8 cellular contexts compared by ENCODE assay signal in the genomic region with DNA sequence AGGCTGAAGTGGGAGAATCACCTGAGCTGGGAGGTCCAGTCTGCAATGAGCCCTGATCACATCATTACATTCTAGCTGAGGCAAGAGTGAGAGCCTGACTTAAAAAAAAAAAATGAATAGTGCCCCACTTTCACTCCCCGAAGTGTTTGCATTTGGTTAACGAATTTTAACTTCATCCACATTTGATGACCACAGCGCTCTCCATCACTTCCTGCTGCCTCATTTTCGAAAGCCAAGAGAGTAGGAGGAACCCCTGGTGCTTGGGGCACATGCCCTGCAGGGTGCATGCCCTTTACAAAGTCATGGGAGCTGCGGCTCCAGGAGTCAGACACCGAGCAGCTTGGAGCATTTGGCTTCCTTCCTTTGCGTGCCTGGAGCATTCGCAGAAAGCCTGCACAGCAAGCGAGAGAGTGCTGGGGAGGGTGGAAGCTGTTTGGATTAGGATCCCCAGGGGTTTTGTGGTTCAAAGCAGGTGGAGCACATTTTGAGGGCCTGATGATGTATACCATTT.
DNase-seq lines count a peak whose midpoint lies in the region; ATAC-seq and TF ChIP-seq lines count a peak whose summit lies in the region.
"Not testable (repeated sequence)": the region's sequence is repeated elsewhere in the genome, so short reads cannot be mapped to it uniquely, and the experiment has no call there.

No MANE protein-coding gene starts in this region.

- H3K27me3 ChIP-seq in BLaER1 treated with 17β-estradiol and CSF1 and Interleukin-3, amounts not matched to agents 10 nM and 100 nM; SJCRH30: not testable (repeated sequence)

- intact Hi-C loops in natural killer cell (cut with micrococcal nuclease) = not testable (repeated sequence)

- peaks cover 12 to 30% (median 16%) of the 10 kb centered on the region in 10 experiments for H3K4me1 ChIP-seq in BLaER1 treated with 17β-estradiol and CSF1 and Interleukin-3, amounts not matched to agents 10 nM and 100 nM
- H3K4me1 ChIP-seq in SJCRH30 = not testable (repeated sequence)

- not testable (repeated sequence) for H3K4me1 Mint-ChIP-seq in effector memory CD8-positive, alpha-beta T cell (ENCODE audit: low read depth in 2 of 2); natural killer cell

- H3K36me3 Mint-ChIP-seq in effector memory CD8-positive, alpha-beta T cell (ENCODE audit: insufficient read depth); natural killer cell: not testable (repeated sequence)

- not testable (repeated sequence) for H3K36me3 ChIP-seq in BLaER1 treated with 17β-estradiol and CSF1 and Interleukin-3, amounts not matched to agents 10 nM and 100 nM; SJCRH30

- ATAC-seq in GM18870 (IDR thresholded peaks at IDR 0.05; ENCODE audit: unreplicated experiment) (peak; percentile 78), GM21825 (IDR thresholded peaks at IDR 0.05; ENCODE audit: unreplicated experiment) (peak; percentile 88), HG03139 (IDR thresholded peaks at IDR 0.05; ENCODE audit: unreplicated experiment) (peak; percentile 79), natural killer cell (peak in 2 of 3 donors; percentile 26 to 39)
- peak; percentile 58 for ATAC-seq in effector memory CD8-positive, alpha-beta T cell (replicated peaks)

- H3K9ac ChIP-seq in BLaER1 treated with 17β-estradiol and CSF1 and Interleukin-3, amounts not matched to agents 10 nM and 100 nM = not testable (repeated sequence)

- H3K4me3 ChIP-seq in BLaER1 treated with 17β-estradiol and CSF1 and Interleukin-3, amounts not matched to agents 10 nM and 100 nM; SJCRH30: not testable (repeated sequence)

- not testable (repeated sequence) for H4K20me1 ChIP-seq in BLaER1 treated with 17β-estradiol and CSF1 and Interleukin-3, amounts not matched to agents 10 nM and 100 nM

- TF ChIP-seq CTCF in natural killer cell (IDR thresholded peaks at IDR 0.05) = not testable (repeated sequence)

- DNase-seq in NCI-H128 (lab: John Stamatoyannopoulos, UW; ENCODE audit: unreplicated experiment) (peak; percentile 42), SJCRH30 (peak; percentile 82 to 84)
- DNase-seq in effector memory CD8-positive, alpha-beta T cell; natural killer cell: not testable (repeated sequence)

- H3K4me3 Mint-ChIP-seq in effector memory CD8-positive, alpha-beta T cell; natural killer cell: not testable (repeated sequence)

- H3K27ac Mint-ChIP-seq in effector memory CD8-positive, alpha-beta T cell; natural killer cell: not testable (repeated sequence)

- H3K27me3 Mint-ChIP-seq in effector memory CD8-positive, alpha-beta T cell = peaks cover 26 to 30% of the 10 kb centered on the region in 2 donors
- H3K27me3 Mint-ChIP-seq in natural killer cell (ENCODE audit: low read depth in 2 of 2) = not testable (repeated sequence)

- not testable (repeated sequence) for H3K9me3 Mint-ChIP-seq in effector memory CD8-positive, alpha-beta T cell; natural killer cell

- peak overlapping the region in 1 of 11 experiments; percentile 0; a peak in 2 of 22 replicates for H3K27ac ChIP-seq in BLaER1 treated with 17β-estradiol and CSF1 and Interleukin-3, amounts not matched to agents 10 nM and 100 nM
- not testable (repeated sequence) for H3K27ac ChIP-seq in SJCRH30

- H3K4me2 ChIP-seq in BLaER1 treated with 17β-estradiol and CSF1 and Interleukin-3, amounts not matched to agents 10 nM and 100 nM = peak overlapping the region; percentile 53 to 76 (median 64)

- not testable (repeated sequence) for H3K9me3 ChIP-seq in BLaER1 treated with 17β-estradiol and CSF1 and Interleukin-3, amounts not matched to agents 10 nM and 100 nM (replicated peaks in 1 of 11); SJCRH30 (replicated peaks)

Comparison
In these comparisons a context has a peak if more than half of its experiments do, and no peak if none do; other contexts are left out.
1. ATAC-seq: peak in every context shown above with its lines; median percentile 88 in GM21825; 79 in HG03139; 78 in GM18870; 58 in effector memory CD8-positive, alpha-beta T cell; 32 in natural killer cell.